In genomic region chr19:726993-727956, GRCh38 we compare ENCODE assay signal across 1 cellular context.
A peak's percentile ranks its signal among the peaks of the same experiment; 100 is the strongest.
TF ChIP-seq lines count a peak whose summit lies in the region.

No MANE protein-coding gene starts in this region.

TF ChIP-seq in K562, 482 proteins besides CTCF, POLR2A, EP300 and RAD21:
- TF ChIP-seq RFX7 (CRISPR knock-in tag; IDR thresholded peaks at IDR 0.05) (no peak), NR2C1 (IDR thresholded peaks at IDR 0.05) (peak; percentile 93), NR2C1 (tag; IDR thresholded peaks at IDR 0.05) (peak; percentile 92), KDM1A (IDR thresholded peaks at IDR 0.05) (peak; percentile 59 to 62; a peak in 3 of 4 replicates), ZNF668 (CRISPR knock-in tag; IDR thresholded peaks at IDR 0.05) (no peak), ESRRA (IDR thresholded peaks at IDR 0.05; ENCODE audit: borderline replicate concordance, low read depth) (peak; percentile 93), RFX5 (IDR thresholded peaks at IDR 0.05; ENCODE audit: low read depth, low read length) (no peak), ZNF280B (CRISPR knock-in tag; IDR thresholded peaks at IDR 0.05) (no peak), ZNF143 (CRISPR knock-in tag; IDR thresholded peaks at IDR 0.05) (peak; percentile 40; the same call in 1 of the 2 replicates), PHF20 (IDR thresholded peaks at IDR 0.05; ENCODE audit: partially characterized antibody) (no peak), ARNT (IDR thresholded peaks at IDR 0.05) (0 out of 4 replicates have a peak, but pooled peaks of 1 of the 2 experiments have one; percentile 29), FOXP4 (CRISPR knock-in tag; IDR thresholded peaks at IDR 0.05; ENCODE audit: borderline replicate concordance) (no peak), PCBP1 (IDR thresholded peaks at IDR 0.05; ENCODE audit: low read depth, low read length, poor library complexity, severe bottlenecking) (peak; percentile 86), E2F5 (CRISPR knock-in tag; IDR thresholded peaks at IDR 0.05) (0 out of 2 replicates have a peak, but pooled peaks have one; percentile 32), ZNF347 (CRISPR knock-in tag; IDR thresholded peaks at IDR 0.05; ENCODE audit: low read depth) (no peak), STAT5B (CRISPR knock-in tag; IDR thresholded peaks at IDR 0.05) (no peak), USF1 (CRISPR knock-in tag; IDR thresholded peaks at IDR 0.05) (peak; percentile 27; the same call in 1 of the 2 replicates), BDP1 (IDR thresholded peaks at IDR 0.05; ENCODE audit: insufficient read depth, insufficient read length) (no peak), NR2C2 (CRISPR knock-in tag; IDR thresholded peaks at IDR 0.05) (peak; percentile 94), NR2C2 (tag; IDR thresholded peaks at IDR 0.05) (peak; percentile 80), PHF21A (IDR thresholded peaks at IDR 0.05; ENCODE audit: borderline replicate concordance, low read depth) (no peak), TRIM24 (IDR thresholded peaks at IDR 0.05) (peak; percentile 46 to 62; a peak in 3 of 4 replicates), ZBTB7A (IDR thresholded peaks at IDR 0.05; ENCODE audit: borderline replicate concordance, control insufficient read depth, low read depth, low read length) (peak; percentile 74; the same call in 1 of the 2 replicates), THRA (IDR thresholded peaks at IDR 0.05) (peak; percentile 59), NELFE (IDR thresholded peaks at IDR 0.05; ENCODE audit: insufficient read depth, insufficient read length) (no peak), EZH2 (IDR thresholded peaks at IDR 0.05; ENCODE audit: borderline replicate concordance, low read depth, low read length) (no peak), CHD4 (IDR thresholded peaks at IDR 0.05; ENCODE audit: insufficient read depth, insufficient replicate concordance, low read depth, low read length, poor library complexity, severe bottlenecking) (no peak), PRMT5 (CRISPR knock-in tag; IDR thresholded peaks at IDR 0.05) (no peak), SPI1 (IDR thresholded peaks at IDR 0.05; ENCODE audit: borderline replicate concordance, low read depth, low read length) (no peak), NR3C1 (CRISPR knock-in tag; IDR thresholded peaks at IDR 0.05) (0 out of 2 replicates have a peak, but pooled peaks have one; percentile 43), GABPB1 (CRISPR knock-in tag; IDR thresholded peaks at IDR 0.05) (0 out of 2 replicates have a peak, but pooled peaks have one; percentile 22), ZBTB33 (CRISPR knock-in tag; IDR thresholded peaks at IDR 0.05) (peak; percentile 56; the same call in 1 of the 2 replicates), RBM25 (IDR thresholded peaks at IDR 0.05; ENCODE audit: low read depth, low read length, severe bottlenecking) (no peak)
